In the genomic region with DNA sequence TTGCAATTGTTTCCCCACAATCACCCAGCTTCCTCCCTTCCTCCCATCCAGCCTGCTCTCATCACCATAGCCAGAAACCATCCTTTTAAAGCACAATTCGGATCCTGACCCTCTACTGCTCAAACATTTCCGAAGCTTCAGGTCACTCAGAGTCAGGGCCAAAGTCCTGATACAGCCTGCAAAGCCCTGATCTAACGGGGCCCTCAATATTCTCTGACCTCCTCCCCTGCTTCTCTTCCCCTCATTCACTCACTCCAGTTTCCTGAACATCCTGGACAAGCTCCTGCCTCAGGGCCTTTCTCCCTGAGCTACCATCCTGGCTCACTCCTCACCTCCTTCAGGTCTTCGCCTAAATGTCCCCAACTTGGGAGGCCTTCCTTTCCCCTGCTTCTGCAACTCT, we compare ENCODE assay signal across 16 cellular contexts. TPM values are rescaled to one million over a fixed set of nuclear protein-coding genes. Genes with fewer than 3 reads are reported as not detected.
DNase-seq lines count a peak whose midpoint lies in the region; ATAC-seq and TF ChIP-seq lines count a peak whose summit lies in the region.
"Had no signal": no experiment of that assay in that cellular context is flagged by ENCODE, and none has a peak within 500 bp of the region (broad histone marks: within the 10 kb centered on the region; RNA-seq: fewer than 3 reads in every experiment).

No MANE protein-coding gene starts in this region.

- TF ChIP-seq CTCF in WTC11 (IDR thresholded peaks at IDR 0.05) (no peak), right lobe of liver (IDR thresholded peaks at IDR 0.05) (no peak)

- intact Hi-C loops in right lobe of liver (cut with DNase I), result no loop called here

- H3K4me3 ChIP-seq in right lobe of liver, result no peak overlapping the region
- H3K4me3 ChIP-seq: adrenal gland, K562 had no signal

- H3K36me3 Mint-ChIP-seq in activated naive CD4-positive, alpha-beta T cell treated with anti-CD3 and anti-CD28 coated beads, Interleukin-2, amount 50 U/mL, for 72 hours, result peaks cover 5 to 19% of the 10 kb centered on the region in 2 donors
- no peaks in the 10 kb centered on the region for H3K36me3 Mint-ChIP-seq in WTC11
- peaks cover 23% of the 10 kb centered on the region for H3K36me3 Mint-ChIP-seq in stimulated activated memory B cell treated with anti-CD40 and anti-IgM and Interleukin-4, amounts not matched to agents 10 μg/mL and 1 μg/mL and 100 μg/mL, for 72 hours

- H3K27me3 Mint-ChIP-seq in WTC11 (ENCODE audit: low read depth), result no peaks in the 10 kb centered on the region; the same call in 1 of the 2 replicates
- no peaks in the 10 kb centered on the region for H3K27me3 Mint-ChIP-seq in stimulated activated memory B cell treated with anti-CD40 and anti-IgM and Interleukin-4, amounts not matched to agents 10 μg/mL and 1 μg/mL and 100 μg/mL, for 72 hours

- H3K27ac ChIP-seq in right lobe of liver, result peak overlapping the region in 2 of 3 donors; percentile 37 to 47

- no peaks in the 10 kb centered on the region for H3K9me3 ChIP-seq in right lobe of liver
- H3K9me3 ChIP-seq: adrenal gland had no signal

- DNase-seq in activated naive CD4-positive, alpha-beta T cell treated with anti-CD3 and anti-CD28 coated beads, Interleukin-2, amount 50 U/mL, for 72 hours (ENCODE audit: low spot score in 2 of 2), result no peak
- no peak for DNase-seq in activated naive CD4-positive, alpha-beta T cell treated with Interleukin-2 at 50 U/mL for 16 hours
- no peak for DNase-seq in WTC11 (ENCODE audit: low spot score)
- DNase-seq in right lobe of liver, result no peak
- no peak for DNase-seq in pons (ENCODE audit: low spot score)
- DNase-seq in stimulated activated CD4-positive, alpha-beta T cell treated with anti-CD3 and anti-CD28 coated beads, Interleukin-4, amount 100 ng/mL, for 24 hours, result no peak
- DNase-seq in Kasumi-1 (lab: John Stamatoyannopoulos, UW), result no peak
- DNase-seq: activated CD8-positive, alpha-beta memory T cell treated with anti-CD3 and anti-CD28 coated beads, Interleukin-2, amount 50 U/mL, for 4 hours; adrenal gland; glutamatergic neuron; H7; NCI-H446 treated with DMSO at 0.1 percent for 48 hours; PC-3; small intestine had no signal

- H3K27ac Mint-ChIP-seq in activated naive CD4-positive, alpha-beta T cell treated with anti-CD3 and anti-CD28 coated beads, Interleukin-2, amount 50 U/mL, for 72 hours, result peak overlapping the region; percentile 63 to 94
- peak overlapping the region; percentile 55 for H3K27ac Mint-ChIP-seq in WTC11
- peak overlapping the region; percentile 98 for H3K27ac Mint-ChIP-seq in stimulated activated memory B cell treated with anti-CD40 and anti-IgM and Interleukin-4, amounts not matched to agents 10 μg/mL and 1 μg/mL and 100 μg/mL, for 72 hours

- peaks cover 67% of the 10 kb centered on the region for H3K4me1 Mint-ChIP-seq in WTC11
- H3K4me1 Mint-ChIP-seq in stimulated activated memory B cell treated with anti-CD40 and anti-IgM and Interleukin-4, amounts not matched to agents 10 μg/mL and 1 μg/mL and 100 μg/mL, for 72 hours, result peaks cover 39% of the 10 kb centered on the region

- H3K4me1 ChIP-seq in right lobe of liver, result peaks cover 0 to 54% (median 21%) of the 10 kb centered on the region in 4 donors

- H3K4me3 Mint-ChIP-seq in WTC11, result no peak overlapping the region
- no peak overlapping the region for H3K4me3 Mint-ChIP-seq in stimulated activated memory B cell treated with anti-CD40 and anti-IgM and Interleukin-4, amounts not matched to agents 10 μg/mL and 1 μg/mL and 100 μg/mL, for 72 hours

- no peak for TF ChIP-seq POLR2A in right lobe of liver (IDR thresholded peaks at IDR 0.05)

- POLR2A ChIA-PET in WTC11 (lab: Charles Lee), result interaction anchor here (1.1 kb wide), 1 partner anchor 14 kb away, joined by 4 read pairs; no protein-coding TSS in a partner anchor

- no peaks in the 10 kb centered on the region for H3K36me3 ChIP-seq in right lobe of liver
- H3K36me3 ChIP-seq: adrenal gland had no signal

- CTCF ChIA-PET in WTC11 (lab: Charles Lee), result interaction anchor here (0.6 to 1.6 kb wide), 4 partner anchors 10 to 237 kb away, joined by 3 to 4 read pairs (median 4); no protein-coding TSS in a partner anchor

- H3K9me3 Mint-ChIP-seq in activated naive CD4-positive, alpha-beta T cell treated with anti-CD3 and anti-CD28 coated beads, Interleukin-2, amount 50 U/mL, for 72 hours, result peaks cover 0 to 5% of the 10 kb centered on the region in 2 donors
- H3K9me3 Mint-ChIP-seq in WTC11, result no peaks in the 10 kb centered on the region
- no peaks in the 10 kb centered on the region for H3K9me3 Mint-ChIP-seq in stimulated activated memory B cell treated with anti-CD40 and anti-IgM and Interleukin-4, amounts not matched to agents 10 μg/mL and 1 μg/mL and 100 μg/mL, for 72 hours

- 36% methylated on average over 4 of the region's 4 CpGs for WGBS in right lobe of liver (ENCODE audit: insufficient coverage, low coverage, low lambda C conversion rate, missing lambda C conversion rate)

- no peak for ATAC-seq in activated naive CD4-positive, alpha-beta T cell treated with anti-CD3 and anti-CD28 coated beads, Interleukin-2, amount 50 U/mL, for 72 hours
- peak; percentile 25 for ATAC-seq in WTC11
- peak; percentile 44 to 66 (median 54) for ATAC-seq in right lobe of liver
- ATAC-seq in stimulated activated memory B cell treated with anti-CD40 and anti-IgM and Interleukin-4, amounts not matched to agents 10 μg/mL and 1 μg/mL and 100 μg/mL, for 72 hours, result no peak
- ATAC-seq: K562, PC-3 had no signal

- no peaks in the 10 kb centered on the region for H3K27me3 ChIP-seq in right lobe of liver
- H3K27me3 ChIP-seq: adrenal gland had no signal

TF ChIP-seq in WTC11, 78 proteins besides CTCF, POLR2A, EP300 and RAD21 (continues in another document):
- TF ChIP-seq, protein P1, sequence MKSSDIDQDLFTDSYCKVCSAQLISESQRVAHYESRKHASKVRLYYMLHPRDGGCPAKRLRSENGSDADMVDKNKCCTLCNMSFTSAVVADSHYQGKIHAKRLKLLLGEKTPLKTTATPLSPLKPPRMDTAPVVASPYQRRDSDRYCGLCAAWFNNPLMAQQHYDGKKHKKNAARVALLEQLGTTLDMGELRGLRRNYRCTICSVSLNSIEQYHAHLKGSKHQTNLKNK (CRISPR knock-in tag; IDR thresholded peaks at IDR 0.05), result no peak
- TF ChIP-seq SMAD4 (CRISPR knock-in tag; IDR thresholded peaks at IDR 0.05), result no peak
- no peak for TF ChIP-seq TCF7 (CRISPR knock-in tag; IDR thresholded peaks at IDR 0.05; ENCODE audit: low read depth)
- TF ChIP-seq, protein P2, sequence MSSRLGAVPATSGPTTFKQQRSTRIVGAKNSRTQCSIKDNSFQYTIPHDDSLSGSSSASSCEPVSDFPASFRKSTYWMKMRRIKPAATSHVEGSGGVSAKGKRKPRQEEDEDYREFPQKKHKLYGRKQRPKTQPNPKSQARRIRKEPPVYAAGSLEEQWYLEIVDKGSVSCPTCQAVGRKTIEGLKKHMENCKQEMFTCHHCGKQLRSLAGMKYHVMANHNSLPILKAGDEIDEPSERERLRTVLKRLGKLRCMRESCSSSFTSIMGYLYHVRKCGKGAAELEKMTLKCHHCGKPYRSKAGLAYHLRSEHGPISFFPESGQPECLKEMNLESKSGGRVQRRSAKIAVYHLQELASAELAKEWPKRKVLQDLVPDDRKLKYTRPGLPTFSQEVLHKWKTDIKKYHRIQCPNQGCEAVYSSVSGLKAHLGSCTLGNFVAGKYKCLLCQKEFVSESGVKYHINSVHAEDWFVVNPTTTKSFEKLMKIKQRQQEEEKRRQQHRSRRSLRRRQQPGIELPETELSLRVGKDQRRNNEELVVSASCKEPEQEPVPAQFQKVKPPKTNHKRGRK (CRISPR knock-in tag; IDR thresholded peaks at IDR 0.05; ENCODE audit: borderline replicate concordance), result no peak
- TF ChIP-seq ZNF138 (CRISPR knock-in tag; conservative IDR thresholded peaks at IDR 0.05), result no peak
- no peak for TF ChIP-seq CBFB (CRISPR knock-in tag; IDR thresholded peaks at IDR 0.05; ENCODE audit: low read depth)
- no peak for TF ChIP-seq TEAD4 (CRISPR knock-in tag; IDR thresholded peaks at IDR 0.05)
- TF ChIP-seq, protein P3, sequence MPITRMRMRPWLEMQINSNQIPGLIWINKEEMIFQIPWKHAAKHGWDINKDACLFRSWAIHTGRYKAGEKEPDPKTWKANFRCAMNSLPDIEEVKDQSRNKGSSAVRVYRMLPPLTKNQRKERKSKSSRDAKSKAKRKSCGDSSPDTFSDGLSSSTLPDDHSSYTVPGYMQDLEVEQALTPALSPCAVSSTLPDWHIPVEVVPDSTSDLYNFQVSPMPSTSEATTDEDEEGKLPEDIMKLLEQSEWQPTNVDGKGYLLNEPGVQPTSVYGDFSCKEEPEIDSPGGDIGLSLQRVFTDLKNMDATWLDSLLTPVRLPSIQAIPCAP (CRISPR knock-in tag; IDR thresholded peaks at IDR 0.05), result no peak

RNA-seq across cellular contexts. Expression of a gene that starts 46.1 kb away (rescaled TPM):
- total RNA-seq in activated naive CD4-positive, alpha-beta T cell treated with anti-CD3 and anti-CD28 coated beads, Interleukin-2, amount 50 U/mL, for 72 hours, result 10 to 100 TPM; 15.9 to 18.5 TPM
- total RNA-seq in WTC11 (2021), result 4.8 to 8.2 TPM (median 7.4 TPM) in 3 replicates
- 10 to 100 TPM in 4 of 6 experiments, 1 to 10 TPM in 2; 5.8 to 24.7 (median 14.2) TPM for total RNA-seq in right lobe of liver

Comparison
In these comparisons a context has a peak if more than half of its experiments do, and no peak if none do; other contexts are left out.
1. ATAC-seq: peak in WTC11 (single experiment) and right lobe of liver (4 of 4); none in activated naive CD4-positive, alpha-beta T cell treated with anti-CD3 and anti-CD28 coated beads, Interleukin-2, amount 50 U/mL, for 72 hours (0 of 2) and stimulated activated memory B cell treated with anti-CD40 and anti-IgM and Interleukin-4, amounts not matched to agents 10 μg/mL and 1 μg/mL and 100 μg/mL, for 72 hours (single experiment).
2. Peak in every context shown above with its lines, with median percentiles within 50 percentile points of each other: H3K27ac Mint-ChIP-seq.